In genomic region chrX:77622233-77622632, GRCh38 we compare ENCODE assay signal across 13 cellular contexts.
"Had no signal": no experiment of that assay in that cellular context is flagged by ENCODE, and none has a peak within 500 bp of the region (broad histone marks: within the 10 kb centered on the region; RNA-seq: fewer than 3 reads in every experiment).

No MANE protein-coding gene starts in this region.

- H3K27ac ChIP-seq: colonic mucosa, foreskin keratinocyte, lower lobe of right lung, thoracic aorta had no signal

- H3K4me3 Mint-ChIP-seq: activated B cell treated with CpG ODN at 0.5 μM for 24 hours; activated naive CD4-positive, alpha-beta T cell treated with anti-CD3 and anti-CD28 coated beads, Interleukin-2, amount 10 ng/mL, durations not matched to agents 7 days and 5 days; mesothelial cell of epicardium had no signal

- DNase-seq: activated B cell treated with CpG ODN at 0.5 μM for 24 hours; activated CD4-positive, alpha-beta T cell treated with anti-CD3 and anti-CD28 coated beads, Interleukin-2, amount 10 ng/mL, durations not matched to agents 7 days and 5 days; activated CD8-positive, alpha-beta memory T cell treated with anti-CD3 and anti-CD28 coated beads, Interleukin-2, amount 50 U/mL, for 48 hours; activated naive CD4-positive, alpha-beta T cell treated with anti-CD3 and anti-CD28 coated beads, Interleukin-2, amount 10 ng/mL, durations not matched to agents 7 days and 5 days; colonic mucosa; foreskin keratinocyte; head of caudate nucleus; left cardiac atrium; lower lobe of right lung; stimulated activated CD4-positive, alpha-beta T cell treated with anti-CD3 and anti-CD28 coated beads, Interleukin-1b, Interleukin-23, amount 100 ng/mL, for 48 hours; SW 1271 had no signal

- H3K9me3 Mint-ChIP-seq: activated CD4-positive, alpha-beta T cell treated with anti-CD3 and anti-CD28 coated beads, Interleukin-2, amount 10 ng/mL, durations not matched to agents 7 days and 5 days; activated naive CD4-positive, alpha-beta T cell treated with anti-CD3 and anti-CD28 coated beads, Interleukin-2, amount 10 ng/mL, durations not matched to agents 7 days and 5 days had no signal

- H3K27me3 ChIP-seq: colonic mucosa, foreskin keratinocyte had no signal

- H3K4me1 Mint-ChIP-seq: activated B cell treated with CpG ODN at 0.5 μM for 24 hours, mesothelial cell of epicardium had no signal

- H3K36me3 ChIP-seq: colonic mucosa, lower lobe of right lung, thoracic aorta had no signal

- H3K27me3 Mint-ChIP-seq: activated B cell treated with CpG ODN at 0.5 μM for 24 hours; activated CD4-positive, alpha-beta T cell treated with anti-CD3 and anti-CD28 coated beads, Interleukin-2, amount 10 ng/mL, durations not matched to agents 7 days and 5 days; activated naive CD4-positive, alpha-beta T cell treated with anti-CD3 and anti-CD28 coated beads, Interleukin-2, amount 10 ng/mL, durations not matched to agents 7 days and 5 days had no signal

- H3K27ac Mint-ChIP-seq: activated B cell treated with CpG ODN at 0.5 μM for 24 hours; activated naive CD4-positive, alpha-beta T cell treated with anti-CD3 and anti-CD28 coated beads, Interleukin-2, amount 10 ng/mL, durations not matched to agents 7 days and 5 days; mesothelial cell of epicardium had no signal

- H3K4me1 ChIP-seq: colonic mucosa, foreskin keratinocyte, lower lobe of right lung had no signal

- H3K9me3 ChIP-seq: colonic mucosa, lower lobe of right lung, thoracic aorta had no signal

- H3K4me3 ChIP-seq: colonic mucosa, lower lobe of right lung, thoracic aorta had no signal
